Comparison of ENCODE assay signal across 11 cellular contexts in the genomic region with DNA sequence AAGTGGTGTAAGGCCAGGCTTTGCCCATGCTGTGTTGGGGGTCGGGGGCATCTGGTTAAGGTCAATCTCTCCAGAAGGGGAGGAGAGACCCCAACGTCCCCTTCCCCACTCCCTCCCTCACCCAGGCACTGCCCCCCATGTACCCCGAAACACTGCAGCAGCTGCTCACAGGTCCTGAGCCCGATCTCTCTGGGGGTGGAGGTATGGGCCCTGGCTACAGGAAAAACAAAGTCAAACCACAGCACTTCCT. TPM values are rescaled to one million over a fixed set of nuclear protein-coding genes. Genes with fewer than 3 reads are reported as not detected.
DNase-seq lines count a peak whose midpoint lies in the region; ATAC-seq, FAIRE-seq and TF ChIP-seq lines count a peak whose summit lies in the region.
"Had no signal": no experiment of that assay in that cellular context is flagged by ENCODE, and none has a peak within 500 bp of the region (broad histone marks: within the 10 kb centered on the region; RNA-seq: fewer than 3 reads in every experiment).

No MANE protein-coding gene starts in this region.

- in situ Hi-C loops in KBM-7 (cut with MboI; ENCODE audit: low pct_unique_long_range_greater_than_20kb, low sequenced_read_pairs), result no loop called here

- no peak for FAIRE-seq in D721Med (lab: Jason Lieb, UNC)

- H3K4me1 ChIP-seq in right lobe of liver (peaks cover 0 to 25% (median 3%) of the 10 kb centered on the region in 4 donors), tibial nerve (peaks cover 0 to 54% (median 16%) of the 10 kb centered on the region in 4 donors)
- H3K4me1 ChIP-seq: BE2C had no signal

- H3K9me3 Mint-ChIP-seq in activated T-cell treated with anti-CD3 and anti-CD28 coated beads, Interleukin-2, amount 50 U/mL, for 4 hours, result no peaks in the 10 kb centered on the region
- no peaks in the 10 kb centered on the region for H3K9me3 Mint-ChIP-seq in activated CD8-positive, alpha-beta T cell treated with anti-CD3 and anti-CD28 coated beads for 36 hours

- H3K36me3 ChIP-seq in right lobe of liver (peaks cover 0 to 19% (median 4%) of the 10 kb centered on the region in 4 donors), tibial nerve (peaks cover 0 to 28% (median 6%) of the 10 kb centered on the region in 3 donors)

- POLR2A ChIA-PET in activated CD8-positive, alpha-beta T cell treated with anti-CD3 and anti-CD28 coated beads for 36 hours (lab: Charles Lee), result interaction anchor here (1.2 to 1.4 kb wide), 2 partner anchors 108 to 130 kb away, joined by 4 to 5 read pairs; no protein-coding TSS in a partner anchor

- intact Hi-C loops in activated CD8-positive, alpha-beta T cell treated with anti-CD3 and anti-CD28 coated beads for 36 hours (cut with micrococcal nuclease), result loop anchor here (10.0 kb wide), 2 partner anchors 111 to 201 kb away; partner anchors contain the start of genes HNRNPL, MRPS12 and SARS2
- intact Hi-C loops in right lobe of liver (cut with DNase I), result no loop called here

- peaks cover 33% of the 10 kb centered on the region for H3K4me1 Mint-ChIP-seq in activated T-cell treated with anti-CD3 and anti-CD28 coated beads, Interleukin-2, amount 50 U/mL, for 4 hours (ENCODE audit: low read depth)
- peaks cover 41% of the 10 kb centered on the region for H3K4me1 Mint-ChIP-seq in activated CD8-positive, alpha-beta T cell treated with anti-CD3 and anti-CD28 coated beads for 36 hours (ENCODE audit: low read depth)

- DNase-seq in activated T-cell treated with anti-CD3 and anti-CD28 coated beads, Interleukin-2, amount 50 U/mL, for 4 hours, result no peak
- no peak for DNase-seq in activated T-cell treated with anti-CD3 and anti-CD28 coated beads, Interleukin-2, amount 50 U/mL, for 1 hour
- no peak for DNase-seq in activated CD8-positive, alpha-beta T cell treated with anti-CD3 and anti-CD28 coated beads for 36 hours
- DNase-seq in right lobe of liver, result peak in 1 of 3 donors; percentile 45
- DNase-seq in tibial nerve (ENCODE audit: low spot score in 2 of 2), result no peak
- DNase-seq in KBM-7, result no peak
- DNase-seq in D721Med (ENCODE audit: insufficient read length, low spot score), result no peak
- DNase-seq: BE2C, cortex of kidney, kidney glomerular epithelial cell had no signal

- H3K27ac ChIP-seq in right lobe of liver, result peak overlapping the region in 2 of 3 donors; percentile 22 to 55
- H3K27ac ChIP-seq in tibial nerve, result peak overlapping the region in 3 of 4 donors; percentile 70 to 84 (median 79)

- TF ChIP-seq EP300 in tibial nerve (IDR thresholded peaks at IDR 0.05), result no peak

- peak overlapping the region; percentile 11 for H3K4me3 Mint-ChIP-seq in activated T-cell treated with anti-CD3 and anti-CD28 coated beads, Interleukin-2, amount 50 U/mL, for 4 hours
- H3K4me3 Mint-ChIP-seq in activated CD8-positive, alpha-beta T cell treated with anti-CD3 and anti-CD28 coated beads for 36 hours, result peak overlapping the region; percentile 68

- peak overlapping the region; percentile 77 for H3K27ac Mint-ChIP-seq in activated CD8-positive, alpha-beta T cell treated with anti-CD3 and anti-CD28 coated beads for 36 hours

- peaks cover 2% of the 10 kb centered on the region for H3K27me3 Mint-ChIP-seq in activated T-cell treated with anti-CD3 and anti-CD28 coated beads, Interleukin-2, amount 50 U/mL, for 4 hours (ENCODE audit: low read depth)
- peaks cover 4% of the 10 kb centered on the region for H3K27me3 Mint-ChIP-seq in activated CD8-positive, alpha-beta T cell treated with anti-CD3 and anti-CD28 coated beads for 36 hours

- WGBS in right lobe of liver (ENCODE audit: insufficient coverage, low coverage, low lambda C conversion rate, missing lambda C conversion rate), result no CpG with 5 or more reads among the region's 4 CpGs
- 60 to 70% methylated on average over 3 to 4 of the region's 4 CpGs for WGBS in tibial nerve, 2 donors

- peak in 1 of 2 donors; percentile 5 for ATAC-seq in activated T-cell treated with anti-CD3 and anti-CD28 coated beads, Interleukin-2, amount 50 U/mL, for 4 hours
- no peak for ATAC-seq in activated CD8-positive, alpha-beta T cell treated with anti-CD3 and anti-CD28 coated beads for 36 hours
- ATAC-seq in right lobe of liver (no peak), GM19023 (IDR thresholded peaks at IDR 0.05; ENCODE audit: unreplicated experiment) (no peak)

- peaks cover 10% of the 10 kb centered on the region for H3K36me3 Mint-ChIP-seq in activated T-cell treated with anti-CD3 and anti-CD28 coated beads, Interleukin-2, amount 50 U/mL, for 4 hours (ENCODE audit: insufficient read depth)
- peaks cover 10% of the 10 kb centered on the region for H3K36me3 Mint-ChIP-seq in activated CD8-positive, alpha-beta T cell treated with anti-CD3 and anti-CD28 coated beads for 36 hours (ENCODE audit: low read depth)

- CTCF ChIA-PET in activated CD8-positive, alpha-beta T cell treated with anti-CD3 and anti-CD28 coated beads for 36 hours (lab: Charles Lee), result interaction anchor here (0.8 to 1.4 kb wide), 2 partner anchors 197 to 331 kb away, joined by 3 to 12 read pairs; partner anchors contain the start of genes FAM98C, MRPS12 and SARS2

- TF ChIP-seq CTCF in activated CD8-positive, alpha-beta T cell treated with anti-CD3 and anti-CD28 coated beads for 36 hours (IDR thresholded peaks at IDR 0.05), result no peak
- TF ChIP-seq CTCF in right lobe of liver (IDR thresholded peaks at IDR 0.05) (no peak), tibial nerve (IDR thresholded peaks at IDR 0.05) (no peak), D721Med (IDR thresholded peaks at IDR 0.05; ENCODE audit: insufficient read depth, missing control alignments) (no peak)

- H3K4me3 ChIP-seq in right lobe of liver (no peak overlapping the region), tibial nerve (peak overlapping the region in 1 of 4 donors; percentile 25)

- H3K9me3 ChIP-seq in right lobe of liver (no peaks in the 10 kb centered on the region), tibial nerve (no peaks in the 10 kb centered on the region)
- H3K9me3 ChIP-seq: BE2C had no signal

- TF ChIP-seq POLR2A in right lobe of liver (IDR thresholded peaks at IDR 0.05) (no peak), tibial nerve (IDR thresholded peaks at IDR 0.05) (no peak)

- H3K27me3 ChIP-seq in right lobe of liver (no peaks in the 10 kb centered on the region), tibial nerve (no peaks in the 10 kb centered on the region)
- H3K27me3 ChIP-seq: BE2C had no signal

RNA-seq across cellular contexts. Expression of gene CAPN12, which starts 10.2 kb away (rescaled TPM):
- 1 to 10 TPM in 2 of 3 donors, under 1 TPM in 1; 0.99 to 1.1 (median 1.0) TPM for total RNA-seq in activated T-cell treated with anti-CD3 and anti-CD28 coated beads, Interleukin-2, amount 50 U/mL, for 4 hours
- 10 to 100 TPM; 19.6 to 22.7 TPM for total RNA-seq in activated CD8-positive, alpha-beta T cell treated with anti-CD3 and anti-CD28 coated beads for 36 hours
- total RNA-seq in right lobe of liver (10 to 100 TPM in 3 of 6 experiments, 1 to 10 TPM in 3; 2.2 to 45.3 (median 16.3) TPM), tibial nerve (1 to 10 TPM; 3.5 to 5.7 (median 4.8) TPM)

RNA-seq across cellular contexts. Expression of gene LGALS7, which starts 39.2 kb away (rescaled TPM):
- not detected for total RNA-seq in activated T-cell treated with anti-CD3 and anti-CD28 coated beads, Interleukin-2, amount 50 U/mL, for 4 hours
- total RNA-seq in activated CD8-positive, alpha-beta T cell treated with anti-CD3 and anti-CD28 coated beads for 36 hours, result not detected
- total RNA-seq in right lobe of liver, result not detected
- not detected for total RNA-seq in tibial nerve

RNA-seq across cellular contexts. Expression of gene LGALS7B, which starts 54.9 kb away (rescaled TPM):
- not detected for total RNA-seq in activated T-cell treated with anti-CD3 and anti-CD28 coated beads, Interleukin-2, amount 50 U/mL, for 4 hours
- not detected for total RNA-seq in activated CD8-positive, alpha-beta T cell treated with anti-CD3 and anti-CD28 coated beads for 36 hours
- total RNA-seq in right lobe of liver, result not detected
- total RNA-seq in tibial nerve, result not detected
